8 cellular contexts compared by ENCODE assay signal in genomic region chr5:139403787-139404483, GRCh38. TPM values are rescaled to one million over a fixed set of nuclear protein-coding genes. Genes with fewer than 3 reads are reported as not detected.
A peak's percentile ranks its signal among the peaks of the same experiment; 100 is the strongest.
DNase-seq lines count a peak whose midpoint lies in the region; ATAC-seq and TF ChIP-seq lines count a peak whose summit lies in the region.

A gene with protein sequence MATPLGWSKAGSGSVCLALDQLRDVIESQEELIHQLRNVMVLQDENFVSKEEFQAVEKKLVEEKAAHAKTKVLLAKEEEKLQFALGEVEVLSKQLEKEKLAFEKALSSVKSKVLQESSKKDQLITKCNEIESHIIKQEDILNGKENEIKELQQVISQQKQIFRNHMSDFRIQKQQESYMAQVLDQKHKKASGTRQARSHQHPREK (minus strand): TSS chr5:139404089. CDS start chr5:139404060, 29 bp downstream.

- H3K4me3 Mint-ChIP-seq in T-helper 1 cell treated with Interleukin-12 subunit alpha and Interleukin-12 subunit beta and Interleukin-4 antibody, amounts not matched to agents 30 μg/mL and 1 μg/mL, for 36 hours = peak within 1 kb of the TSS; percentile 96
- peak within 1 kb of the TSS; percentile 98 for H3K4me3 Mint-ChIP-seq in progenitor cell of endocrine pancreas (ENCODE audit: low read depth)

- TF ChIP-seq CTCF in progenitor cell of endocrine pancreas (IDR thresholded peaks at IDR 0.05; ENCODE audit: unreplicated experiment) = no peak

- H3K27ac Mint-ChIP-seq in T-helper 1 cell treated with Interleukin-12 subunit alpha and Interleukin-12 subunit beta and Interleukin-4 antibody, amounts not matched to agents 30 μg/mL and 1 μg/mL, for 36 hours = peak within 1 kb of the TSS; percentile 100
- H3K27ac Mint-ChIP-seq in progenitor cell of endocrine pancreas = peak within 1 kb of the TSS; percentile 99

- H3K27me3 Mint-ChIP-seq in T-helper 1 cell treated with Interleukin-12 subunit alpha and Interleukin-12 subunit beta and Interleukin-4 antibody, amounts not matched to agents 30 μg/mL and 1 μg/mL, for 36 hours (ENCODE audit: low read depth) = no peaks in the 10 kb centered on the region
- H3K27me3 Mint-ChIP-seq in progenitor cell of endocrine pancreas = no peaks in the 10 kb centered on the region

- peaks cover 6% of the 10 kb centered on the region for H3K36me3 Mint-ChIP-seq in T-helper 1 cell treated with Interleukin-12 subunit alpha and Interleukin-12 subunit beta and Interleukin-4 antibody, amounts not matched to agents 30 μg/mL and 1 μg/mL, for 36 hours (ENCODE audit: low read depth)
- H3K36me3 Mint-ChIP-seq in progenitor cell of endocrine pancreas (ENCODE audit: insufficient read depth) = peaks cover 2% of the 10 kb centered on the region

- DNase-seq in NCI-H1694 (lab: John Stamatoyannopoulos, UW) (peak; percentile 88), amygdala (lab: John Stamatoyannopoulos, UW) (peak; percentile 77 to 99 (median 96)), left cardiac atrium (peak; percentile 98), progenitor cell of endocrine pancreas (ENCODE audit: low spot score, unreplicated experiment) (peak; percentile 91), ureter (ENCODE audit: low spot score) (peak; percentile 98)

- intact Hi-C loops in left cardiac atrium (cut with DNase I) = no loop called here

- H3K9me3 Mint-ChIP-seq in T-helper 1 cell treated with Interleukin-12 subunit alpha and Interleukin-12 subunit beta and Interleukin-4 antibody, amounts not matched to agents 30 μg/mL and 1 μg/mL, for 36 hours = no peaks in the 10 kb centered on the region
- no peaks in the 10 kb centered on the region for H3K9me3 Mint-ChIP-seq in progenitor cell of endocrine pancreas (ENCODE audit: low read depth)

- peak; percentile 84 for ATAC-seq in GM18498 (IDR thresholded peaks at IDR 0.05; ENCODE audit: unreplicated experiment)
- ATAC-seq in HG02885 (IDR thresholded peaks at IDR 0.05; ENCODE audit: poor library complexity, unreplicated experiment) = peak; percentile 80
- ATAC-seq in left cardiac atrium = peak; percentile 97 to 98

- peaks cover 39% of the 10 kb centered on the region for H3K4me1 Mint-ChIP-seq in T-helper 1 cell treated with Interleukin-12 subunit alpha and Interleukin-12 subunit beta and Interleukin-4 antibody, amounts not matched to agents 30 μg/mL and 1 μg/mL, for 36 hours (ENCODE audit: low read depth)
- peaks cover 13% of the 10 kb centered on the region for H3K4me1 Mint-ChIP-seq in progenitor cell of endocrine pancreas (ENCODE audit: low read depth)

RNA-seq across cellular contexts. Expression of the gene that starts here (rescaled TPM):
- 1 to 10 TPM; 8.8 to 9.0 TPM for total RNA-seq in left cardiac atrium
- total RNA-seq in progenitor cell of endocrine pancreas = 13.9 and 14.0 TPM in 2 replicates
- 7.8 TPM for total RNA-seq in ureter

Comparison
In these comparisons a context has a peak if more than half of its experiments do, and no peak if none do; other contexts are left out.
1. Peak in every context shown above with its lines: DNase-seq and ATAC-seq.